ENCODE assay signal across 8 cellular contexts in genomic region chr7:143381427-143382125, GRCh38. TPM values are rescaled to one million over a fixed set of nuclear protein-coding genes. Genes with fewer than 3 reads are reported as not detected.
A peak's percentile ranks its signal among the peaks of the same experiment; 100 is the strongest.
DNase-seq lines count a peak whose midpoint lies in the region; ATAC-seq, FAIRE-seq and TF ChIP-seq lines count a peak whose summit lies in the region.

No MANE protein-coding gene starts in this region.

- peaks cover 25% of the 10 kb centered on the region for H3K4me1 Mint-ChIP-seq in activated CD4-positive, alpha-beta memory T cell treated with anti-CD3 and anti-CD28 coated beads for 36 hours (ENCODE audit: low read depth)
- H3K4me1 Mint-ChIP-seq in effector memory CD8-positive, alpha-beta T cell (ENCODE audit: low read depth in 2 of 2): peaks cover 37 to 38% of the 10 kb centered on the region in 2 donors

- peak overlapping the region; percentile 66 for H3K27ac Mint-ChIP-seq in activated CD4-positive, alpha-beta memory T cell treated with anti-CD3 and anti-CD28 coated beads for 36 hours
- peak overlapping the region in 1 of 2 donors; percentile 47 for H3K27ac Mint-ChIP-seq in effector memory CD8-positive, alpha-beta T cell

- POLR2A ChIA-PET in activated CD4-positive, alpha-beta memory T cell treated with anti-CD3 and anti-CD28 coated beads for 36 hours (lab: Charles Lee): interaction anchor here (1.1 kb wide), 1 partner anchor 26 kb away, joined by 3 read pairs; no protein-coding TSS in a partner anchor

- intact Hi-C loops in activated CD4-positive, alpha-beta memory T cell treated with anti-CD3 and anti-CD28 coated beads for 36 hours (cut with micrococcal nuclease): loop anchor here (1.0 to 5.0 kb wide), 6 partner anchors 19 to 1441 kb away; partner anchors contain the start of genes CASP2 and FAM131B

- ATAC-seq in GM19455 (IDR thresholded peaks at IDR 0.05; ENCODE audit: unreplicated experiment): peak; percentile 20
- peak; percentile 10 for ATAC-seq in HG03521 (IDR thresholded peaks at IDR 0.05; ENCODE audit: unreplicated experiment)
- ATAC-seq in effector memory CD8-positive, alpha-beta T cell (replicated peaks): no peak

- TF ChIP-seq CTCF in D721Med (IDR thresholded peaks at IDR 0.05; ENCODE audit: insufficient read depth, missing control alignments): no peak

- peak overlapping the region; percentile 70 for H3K4me3 Mint-ChIP-seq in activated CD4-positive, alpha-beta memory T cell treated with anti-CD3 and anti-CD28 coated beads for 36 hours
- H3K4me3 Mint-ChIP-seq in effector memory CD8-positive, alpha-beta T cell: peak overlapping the region in 1 of 2 donors; percentile 97

- DNase-seq in D341Med (ENCODE audit: low spot score) (peak; percentile 76), frontal cortex (ENCODE audit: low spot score in 2 of 2) (peak; percentile 61 to 76), occipital lobe (lab: John Stamatoyannopoulos, UW) (peak; percentile 34), D721Med (ENCODE audit: insufficient read length, low spot score) (no peak)
- peak; percentile 41 for DNase-seq in activated CD4-positive, alpha-beta memory T cell treated with anti-CD3 and anti-CD28 coated beads for 36 hours
- no peak for DNase-seq in effector memory CD8-positive, alpha-beta T cell

- FAIRE-seq in frontal cortex (lab: Jason Lieb, UNC) (no peak), D721Med (lab: Jason Lieb, UNC) (no peak)

- CTCF ChIA-PET in activated CD4-positive, alpha-beta memory T cell treated with anti-CD3 and anti-CD28 coated beads for 36 hours (lab: Charles Lee): interaction anchor here (2.9 to 3.4 kb wide), 2 partner anchors 26 to 141 kb away, joined by 13 to 26 read pairs; partner anchors contain the start of gene EPHA1

- H3K27me3 Mint-ChIP-seq in activated CD4-positive, alpha-beta memory T cell treated with anti-CD3 and anti-CD28 coated beads for 36 hours: no peaks in the 10 kb centered on the region
- no peaks in the 10 kb centered on the region for H3K27me3 Mint-ChIP-seq in effector memory CD8-positive, alpha-beta T cell

- no peaks in the 10 kb centered on the region for H3K9me3 Mint-ChIP-seq in activated CD4-positive, alpha-beta memory T cell treated with anti-CD3 and anti-CD28 coated beads for 36 hours
- no peaks in the 10 kb centered on the region for H3K9me3 Mint-ChIP-seq in effector memory CD8-positive, alpha-beta T cell

- peaks cover 3% of the 10 kb centered on the region for H3K36me3 Mint-ChIP-seq in activated CD4-positive, alpha-beta memory T cell treated with anti-CD3 and anti-CD28 coated beads for 36 hours
- H3K36me3 Mint-ChIP-seq in effector memory CD8-positive, alpha-beta T cell (ENCODE audit: insufficient read depth): peaks cover 13% of the 10 kb centered on the region

RNA-seq across cellular contexts. Expression of gene ZYX, which starts 0.4 kb away (rescaled TPM):
- 100 to 1,000 TPM; 137 to 140 TPM for total RNA-seq in activated CD4-positive, alpha-beta memory T cell treated with anti-CD3 and anti-CD28 coated beads for 36 hours
- 4.5 TPM for total RNA-seq in frontal cortex
- total RNA-seq in occipital lobe: 9.4 TPM

RNA-seq across cellular contexts. Expression of gene FAM131B, which starts 19.1 kb away (rescaled TPM):
- 1 to 10 TPM; 1.9 to 2.3 TPM for total RNA-seq in activated CD4-positive, alpha-beta memory T cell treated with anti-CD3 and anti-CD28 coated beads for 36 hours
- total RNA-seq in frontal cortex (73.8 TPM), occipital lobe (91.1 TPM)

RNA-seq across cellular contexts. Expression of gene EPHA1, which starts 27.1 kb away (rescaled TPM):
- total RNA-seq in activated CD4-positive, alpha-beta memory T cell treated with anti-CD3 and anti-CD28 coated beads for 36 hours: 1 to 10 TPM; 2.9 to 4.3 TPM
- total RNA-seq in frontal cortex (0.41 TPM), occipital lobe (not detected)

Comparison
In these comparisons a context has a peak if more than half of its experiments do, and no peak if none do; other contexts are left out.
1. DNase-seq: peak in D341Med (single experiment), activated CD4-positive, alpha-beta memory T cell treated with anti-CD3 and anti-CD28 coated beads for 36 hours (single experiment), frontal cortex (2 of 2) and occipital lobe (single experiment); none in D721Med (single experiment) and effector memory CD8-positive, alpha-beta T cell (0 of 3).
2. RNA of gene ZYX, which starts 0.4 kb away (total RNA-seq): 137 to 140 TPM in activated CD4-positive, alpha-beta memory T cell treated with anti-CD3 and anti-CD28 coated beads for 36 hours; 9.4 TPM in occipital lobe (single experiment) and 4.5 TPM in frontal cortex (single experiment); every median in the first group is over 10 times any median in the second.
3. RNA of gene FAM131B, which starts 19.1 kb away (total RNA-seq): 91.1 TPM in occipital lobe (single experiment) and 73.8 TPM in frontal cortex (single experiment); 1.9 to 2.3 TPM in activated CD4-positive, alpha-beta memory T cell treated with anti-CD3 and anti-CD28 coated beads for 36 hours; every median in the first group is over 10 times any median in the second.